Comparison of ENCODE assay signal across 1 cellular context in genomic region chr20:23145281-23145700, GRCh38.
TF ChIP-seq lines count a peak whose summit lies in the region.

No MANE protein-coding gene starts in this region.

TF ChIP-seq in H1, 55 proteins besides CTCF, POLR2A, EP300 and RAD21:
- TF ChIP-seq SP2 (IDR thresholded peaks at IDR 0.05; ENCODE audit: low read length) = no peak
- no peak for TF ChIP-seq CBX8 (IDR thresholded peaks at IDR 0.05; ENCODE audit: borderline replicate concordance, low read depth, low read length)
- no peak for TF ChIP-seq CHD1 (IDR thresholded peaks at IDR 0.05; ENCODE audit: low read depth, low read length)
- TF ChIP-seq, protein P1, sequence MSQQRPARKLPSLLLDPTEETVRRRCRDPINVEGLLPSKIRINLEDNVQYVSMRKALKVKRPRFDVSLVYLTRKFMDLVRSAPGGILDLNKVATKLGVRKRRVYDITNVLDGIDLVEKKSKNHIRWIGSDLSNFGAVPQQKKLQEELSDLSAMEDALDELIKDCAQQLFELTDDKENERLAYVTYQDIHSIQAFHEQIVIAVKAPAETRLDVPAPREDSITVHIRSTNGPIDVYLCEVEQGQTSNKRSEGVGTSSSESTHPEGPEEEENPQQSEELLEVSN (IDR thresholded peaks at IDR 0.05) = no peak
- TF ChIP-seq TAF7 (optimal IDR thresholded peaks at IDR 0.05; ENCODE audit: borderline replicate concordance, low read depth, low read length) = no peak
